Comparison of ENCODE assay signal across 32 cellular contexts in genomic region chr10:122052702-122053101, GRCh38.
A peak's percentile ranks its signal among the peaks of the same experiment; 100 is the strongest.
DNase-seq lines count a peak whose midpoint lies in the region; ATAC-seq, FAIRE-seq and TF ChIP-seq lines count a peak whose summit lies in the region.
"Had no signal": no experiment of that assay in that cellular context is flagged by ENCODE, and none has a peak within 500 bp of the region (broad histone marks: within the 10 kb centered on the region; RNA-seq: fewer than 3 reads in every experiment).

No MANE protein-coding gene starts in this region.

- no peaks in the 10 kb centered on the region for H3K79me2 ChIP-seq in smooth muscle cell (ENCODE audit: low read depth)

- 89% methylated on average over 6 of the region's 6 CpGs for WGBS in smooth muscle cell (ENCODE audit: low lambda C conversion rate)

- no peak for ATAC-seq in stimulated activated effector memory CD8-positive, alpha-beta T cell treated with anti-CD3 and anti-CD28 coated beads, Interleukin-12 subunit alpha, Interleukin-12 subunit beta, amount 100 ng/mL, for 72 hours
- no peak for ATAC-seq in GM19328 (IDR thresholded peaks at IDR 0.05; ENCODE audit: unreplicated experiment)
- ATAC-seq: activated CD8-positive, alpha-beta T cell treated with anti-CD3 and anti-CD28 coated beads, Interleukin-2, amount 10 ng/mL, durations not matched to agents 7 days and 5 days; activated naive CD4-positive, alpha-beta T cell treated with anti-CD3 and anti-CD28 coated beads, Interleukin-2, amount 50 U/mL, for 72 hours; HepG2; left ventricle myocardium superior; naive thymus-derived CD4-positive, alpha-beta T cell; T-helper 17 cell had no signal

- no peaks in the 10 kb centered on the region for H3K9me3 ChIP-seq in smooth muscle cell (replicated peaks; ENCODE audit: low read depth)
- H3K9me3 ChIP-seq: stomach, tibial artery had no signal

- H3K4me3 Mint-ChIP-seq in stimulated activated effector memory CD8-positive, alpha-beta T cell treated with anti-CD3 and anti-CD28 coated beads, Interleukin-12 subunit alpha, Interleukin-12 subunit beta, amount 100 ng/mL, for 72 hours = no peak overlapping the region
- H3K4me3 Mint-ChIP-seq: activated CD8-positive, alpha-beta T cell treated with anti-CD3 and anti-CD28 coated beads, Interleukin-2, amount 10 ng/mL, durations not matched to agents 7 days and 5 days; mesothelial cell of epicardium; naive thymus-derived CD4-positive, alpha-beta T cell; T-helper 17 cell had no signal

- no peaks in the 10 kb centered on the region for H3K27me3 ChIP-seq in bronchial epithelial cell (ENCODE audit: control insufficient read depth, insufficient read depth, low read length)
- H3K27me3 ChIP-seq in smooth muscle cell (ENCODE audit: low read depth) = no peaks in the 10 kb centered on the region
- H3K27me3 ChIP-seq: BLaER1, stomach, tibial artery had no signal

- FAIRE-seq in bronchial epithelial cell (lab: Jason Lieb, UNC) = no peak
- FAIRE-seq: HepG2 had no signal

- no peaks in the 10 kb centered on the region for H3K4me1 ChIP-seq in smooth muscle cell (ENCODE audit: low read depth)
- H3K4me1 ChIP-seq: BLaER1 had no signal

- H3K27ac ChIP-seq in smooth muscle cell (ENCODE audit: low read depth) = no peak overlapping the region
- H3K27ac ChIP-seq: BLaER1, HL-60 had no signal

- H3K9ac ChIP-seq in smooth muscle cell (ENCODE audit: low read depth) = no peak overlapping the region
- H3K9ac ChIP-seq: BLaER1 had no signal

- H3K36me3 ChIP-seq in bronchial epithelial cell (ENCODE audit: control insufficient read depth, insufficient read depth, low read length) = no peaks in the 10 kb centered on the region
- H3K36me3 ChIP-seq in smooth muscle cell (ENCODE audit: low read depth) = no peaks in the 10 kb centered on the region
- H3K36me3 ChIP-seq: BLaER1, tibial artery had no signal

- no peaks in the 10 kb centered on the region for H4K20me1 ChIP-seq in smooth muscle cell (ENCODE audit: low read depth)
- H4K20me1 ChIP-seq: BLaER1 had no signal

- peak overlapping the region; percentile 32 for H3K27ac Mint-ChIP-seq in stimulated activated effector memory CD8-positive, alpha-beta T cell treated with anti-CD3 and anti-CD28 coated beads, Interleukin-12 subunit alpha, Interleukin-12 subunit beta, amount 100 ng/mL, for 72 hours
- H3K27ac Mint-ChIP-seq: activated CD8-positive, alpha-beta T cell treated with anti-CD3 and anti-CD28 coated beads, Interleukin-2, amount 10 ng/mL, durations not matched to agents 7 days and 5 days; mesothelial cell of epicardium; naive thymus-derived CD4-positive, alpha-beta T cell; T-helper 17 cell had no signal

- DNase-seq in H4 (ENCODE audit: low spot score) = peak; percentile 20
- peak; percentile 61 for DNase-seq in RPMI7951 (ENCODE audit: low read depth)
- peak; percentile 49 for DNase-seq in bronchial epithelial cell (ENCODE audit: low read depth)
- no peak for DNase-seq in stimulated activated effector memory CD8-positive, alpha-beta T cell treated with anti-CD3 and anti-CD28 coated beads, Interleukin-12 subunit alpha, Interleukin-12 subunit beta, amount 100 ng/mL, for 72 hours (ENCODE audit: low spot score in 2 of 2)
- no peak for DNase-seq in smooth muscle cell (lab: John Stamatoyannopoulos, UW; ENCODE audit: unreplicated experiment)
- DNase-seq in NCI-H748 treated with DMSO at 0.1 percent for 48 hours (lab: John Stamatoyannopoulos, UW) = no peak
- no peak for DNase-seq in ecto neural progenitor cell (ENCODE audit: low spot score)
- DNase-seq: activated CD8-positive, alpha-beta T cell treated with anti-CD3 and anti-CD28 coated beads, Interleukin-2, amount 10 ng/mL, durations not matched to agents 7 days and 5 days; aorta; cerebellar nuclear complex; COR-L47; DMS79; glutamatergic neuron; islet precursor cell; left ventricle myocardium superior; naive thymus-derived CD4-positive, alpha-beta T cell; NCI-H1694; NCI-H2171; NCI-H524; NK-92 treated with Interleukin-12 subunit alpha and Interleukin-12 subunit beta, amount 100 ng/mL, for 24 hours; occipital lobe; RPMI8226; stimulated activated CD8-positive, alpha-beta memory T cell treated with anti-CD3 and anti-CD28 coated beads, Interleukin-4, amount 100 ng/mL, for 48 hours; stomach; T-helper 17 cell had no signal

- TF ChIP-seq CTCF in bronchial epithelial cell (IDR thresholded peaks at IDR 0.05; ENCODE audit: insufficient read depth, low read length, severe bottlenecking) (no peak), smooth muscle cell (IDR thresholded peaks at IDR 0.05; ENCODE audit: borderline replicate concordance, insufficient read depth, poor library complexity, severe bottlenecking) (no peak)

- H3K4me2 ChIP-seq in smooth muscle cell = no peak overlapping the region
- H3K4me2 ChIP-seq: BLaER1 had no signal

- no peaks in the 10 kb centered on the region for H3K36me3 Mint-ChIP-seq in stimulated activated effector memory CD8-positive, alpha-beta T cell treated with anti-CD3 and anti-CD28 coated beads, Interleukin-12 subunit alpha, Interleukin-12 subunit beta, amount 100 ng/mL, for 72 hours
- H3K36me3 Mint-ChIP-seq: activated naive CD4-positive, alpha-beta T cell treated with anti-CD3 and anti-CD28 coated beads, Interleukin-2, amount 50 U/mL, for 72 hours; mesothelial cell of epicardium; naive thymus-derived CD4-positive, alpha-beta T cell had no signal

- H2AFZ ChIP-seq in smooth muscle cell (ENCODE audit: low read depth) = no peak overlapping the region

- no peaks in the 10 kb centered on the region for H3K4me1 Mint-ChIP-seq in stimulated activated effector memory CD8-positive, alpha-beta T cell treated with anti-CD3 and anti-CD28 coated beads, Interleukin-12 subunit alpha, Interleukin-12 subunit beta, amount 100 ng/mL, for 72 hours
- H3K4me1 Mint-ChIP-seq: T-helper 17 cell had no signal

- H3K9me3 Mint-ChIP-seq in stimulated activated effector memory CD8-positive, alpha-beta T cell treated with anti-CD3 and anti-CD28 coated beads, Interleukin-12 subunit alpha, Interleukin-12 subunit beta, amount 100 ng/mL, for 72 hours = no peaks in the 10 kb centered on the region
- H3K9me3 Mint-ChIP-seq: activated naive CD4-positive, alpha-beta T cell treated with anti-CD3 and anti-CD28 coated beads, Interleukin-2, amount 50 U/mL, for 72 hours had no signal

- no peaks in the 10 kb centered on the region for H3F3A ChIP-seq in smooth muscle cell (ENCODE audit: low read depth)

- H3K4me3 ChIP-seq in bronchial epithelial cell (ENCODE audit: low read depth, low read length) (no peak overlapping the region), smooth muscle cell (no peak overlapping the region)
- H3K4me3 ChIP-seq: BLaER1, stomach, tibial artery had no signal

Comparison
In these comparisons a context has a peak if more than half of its experiments do, and no peak if none do; other contexts are left out.
1. DNase-seq: peak in H4 (single experiment), RPMI7951 (single experiment) and bronchial epithelial cell (single experiment); none in stimulated activated effector memory CD8-positive, alpha-beta T cell treated with anti-CD3 and anti-CD28 coated beads, Interleukin-12 subunit alpha, Interleukin-12 subunit beta, amount 100 ng/mL, for 72 hours (0 of 2), smooth muscle cell (single experiment), NCI-H748 treated with DMSO at 0.1 percent for 48 hours (single experiment) and ecto neural progenitor cell (single experiment).